Comparison of ENCODE assay signal across 7 cellular contexts in genomic region chr4:86934772-86935498, GRCh38. TPM values are rescaled to one million over a fixed set of nuclear protein-coding genes. Genes with fewer than 3 reads are reported as not detected.
A peak's percentile ranks its signal among the peaks of the same experiment; 100 is the strongest.
DNase-seq lines count a peak whose midpoint lies in the region; ATAC-seq and TF ChIP-seq lines count a peak whose summit lies in the region.

AFF1 (plus strand) TSS chr4:86935011; CDS start chr4:86948534, 13,523 bp downstream.

- no peaks in the 10 kb centered on the region for H3K9me3 ChIP-seq in sigmoid colon

- H3K4me3 ChIP-seq in sigmoid colon: peak within 1 kb of the TSS; percentile 81 to 97 (median 93)

- peak in 1 of 4 experiments; percentile 46 for TF ChIP-seq CTCF in sigmoid colon (IDR thresholded peaks at IDR 0.05)

- DNase-seq in NCI-H2081 (lab: John Stamatoyannopoulos, UW) (peak; percentile 84 to 87), T1000 (lab: John Stamatoyannopoulos, UW) (peak; percentile 91), astrocyte of the hippocampus (ENCODE audit: low read depth, low spot score) (peak; percentile 97), hypothalamus (lab: John Stamatoyannopoulos, UW) (peak; percentile 18 to 96 (median 88)), sigmoid colon (peak; percentile 97)

- peak within 1 kb of the TSS; percentile 95 to 99 (median 99) for H3K27ac ChIP-seq in sigmoid colon

- ATAC-seq in GM18511 (IDR thresholded peaks at IDR 0.05; ENCODE audit: unreplicated experiment): peak; percentile 51
- ATAC-seq in HG03025 (IDR thresholded peaks at IDR 0.05; ENCODE audit: low FRiP score, unreplicated experiment): peak; percentile 45

- peaks cover 0 to 20% (median 0%) of the 10 kb centered on the region in 4 donors for H3K36me3 ChIP-seq in sigmoid colon

- intact Hi-C loops in sigmoid colon (cut with DNase I): loop anchor here (2.0 to 5.0 kb wide), 3 partner anchors 147 to 287 kb away; partner anchors contain the start of gene KLHL8

- peak in 1 of 4 donors; percentile 41 for TF ChIP-seq EP300 in sigmoid colon (IDR thresholded peaks at IDR 0.05)

- peak; percentile 20 to 47 for TF ChIP-seq POLR2A in sigmoid colon (IDR thresholded peaks at IDR 0.05)

- 0 to 1% methylated on average over 92 of the region's 92 CpGs for WGBS in sigmoid colon, 2 donors

- H3K4me1 ChIP-seq in sigmoid colon: peaks cover 0 to 41% (median 29%) of the 10 kb centered on the region in 4 donors

- no peaks in the 10 kb centered on the region for H3K27me3 ChIP-seq in sigmoid colon

RNA-seq across cellular contexts. Expression of gene AFF1, which starts in this region (rescaled TPM):
- total RNA-seq in sigmoid colon: 100 to 1,000 TPM in 1 of 4 donors, 10 to 100 TPM in 3; 61.7 to 100 (median 85.4) TPM
- polyA plus RNA-seq in sigmoid colon: 10 to 100 TPM in 2 of 3 donors, 1 to 10 TPM in 1; 7.2 to 16.6 (median 10.9) TPM

Comparison
In these comparisons a context has a peak if more than half of its experiments do, and no peak if none do; other contexts are left out.
1. Peak in every context shown above with its lines: DNase-seq, ATAC-seq, H3K4me3 ChIP-seq and H3K27ac ChIP-seq.